ENCODE assay signal across 14 cellular contexts in genomic region chr10:128606041-128606440, GRCh38.
DNase-seq lines count a peak whose midpoint lies in the region; ATAC-seq, FAIRE-seq and TF ChIP-seq lines count a peak whose summit lies in the region.
"Had no signal": no experiment of that assay in that cellular context is flagged by ENCODE, and none has a peak within 500 bp of the region (broad histone marks: within the 10 kb centered on the region; RNA-seq: fewer than 3 reads in every experiment).

No MANE protein-coding gene starts in this region.

- DNase-seq in HepG2 (ENCODE audit: low spot score): no peak
- DNase-seq in right lobe of liver: no peak
- peak; percentile 35 for DNase-seq in SK-N-MC (ENCODE audit: low read depth, low spot score)
- DNase-seq in epithelial cell of esophagus (ENCODE audit: low read depth): peak; percentile 27
- DNase-seq in GM12892 (ENCODE audit: insufficient read length): no peak
- DNase-seq in stimulated activated CD4-positive, alpha-beta T cell treated with anti-CD3 and anti-CD28 coated beads, Interleukin-4, amount 100 ng/mL, for 4 hours: no peak
- DNase-seq: C1 segment of cervical spinal cord; Calu3; CD4-positive, alpha-beta T cell; DMS 273 treated with DMSO at 0.1 percent for 48 hours; H9 had no signal

- H3K4me3 ChIP-seq in HepG2 (replicated peaks in 1 of 3; ENCODE audit: insufficient read depth in 1 of 3, low read depth in 2 of 3, low read length in 3 of 3) (no peak overlapping the region), right lobe of liver (no peak overlapping the region), SK-N-MC (no peak overlapping the region), epithelial cell of esophagus (ENCODE audit: low read length) (no peak overlapping the region)
- H3K4me3 ChIP-seq: GM23338 had no signal

- no peak for TF ChIP-seq EP300 in HepG2 (IDR thresholded peaks at IDR 0.05; ENCODE audit: low read depth in 2 of 2, low read length in 2 of 2)
- TF ChIP-seq EP300 in HepG2 (CRISPR knock-in tag; IDR thresholded peaks at IDR 0.05; ENCODE audit: borderline replicate concordance): no peak

- no peak overlapping the region for H2AFZ ChIP-seq in HepG2 (ENCODE audit: low read length)
- H2AFZ ChIP-seq: GM23338 had no signal

- POLR2A ChIA-PET in HepG2 (lab: Yijun Ruan, JAX): no interaction called here

- H3K9ac ChIP-seq in HepG2 (ENCODE audit: insufficient read depth, low read depth, low read length): no peak overlapping the region
- H3K9ac ChIP-seq in SK-N-MC (ENCODE audit: insufficient read length): no peak overlapping the region

- in situ Hi-C loops in HepG2 (cut with HindIII; ENCODE audit: extremely low pct_ligation_motif_present, low pct_unique_long_range_greater_than_20kb): no loop called here

- H3K27me3 ChIP-seq in HepG2 (ENCODE audit: control insufficient read depth in 1 of 2, insufficient read depth in 2 of 2, low read length in 2 of 2) (no peaks in the 10 kb centered on the region), right lobe of liver (no peaks in the 10 kb centered on the region)

- no peak for TF ChIP-seq RAD21 in HepG2 (CRISPR knock-in tag; IDR thresholded peaks at IDR 0.05)

- ATAC-seq in HepG2 (no peak), right lobe of liver (no peak), GM19035 (IDR thresholded peaks at IDR 0.05; ENCODE audit: unreplicated experiment) (no peak)
- ATAC-seq: GM23338 had no signal

- H3K4me1 ChIP-seq in HepG2 (ENCODE audit: insufficient read depth, low read length) (no peaks in the 10 kb centered on the region), right lobe of liver (no peaks in the 10 kb centered on the region)

- H3K9me3 ChIP-seq in HepG2 (ENCODE audit: low read length): no peaks in the 10 kb centered on the region
- H3K9me3 ChIP-seq in right lobe of liver: no peaks in the 10 kb centered on the region
- H3K9me3 ChIP-seq in SK-N-MC (ENCODE audit: low read depth, low read length): no peaks in the 10 kb centered on the region

- CTCF ChIA-PET in HepG2 (lab: Yijun Ruan, JAX; ENCODE audit: low intra/inter-chr PET ratio, low total read pairs): no interaction called here

- no TSS peak for BruUV-seq in HepG2 (replicated peaks; lab: Mats Ljungman, UMichigan)

- no peak overlapping the region for H3K4me2 ChIP-seq in HepG2 (ENCODE audit: low read depth, low read length)
- H3K4me2 ChIP-seq: GM23338 had no signal

- no peaks in the 10 kb centered on the region for H4K20me1 ChIP-seq in HepG2 (ENCODE audit: insufficient read depth, low read length)

- no peaks in the 10 kb centered on the region for H3K79me2 ChIP-seq in HepG2 (ENCODE audit: insufficient read depth, low read length)

- FAIRE-seq in HepG2 (lab: Jason Lieb, UNC) (no peak), GM12892 (lab: Jason Lieb, UNC) (no peak)
- FAIRE-seq: GM18507 had no signal

- no peaks in the 10 kb centered on the region for H3K36me3 ChIP-seq in HepG2 (replicated peaks in 1 of 2; ENCODE audit: control insufficient read depth in 1 of 2, insufficient read depth in 2 of 2, low read length in 2 of 2)
- no peaks in the 10 kb centered on the region for H3K36me3 ChIP-seq in right lobe of liver
- no peaks in the 10 kb centered on the region for H3K36me3 ChIP-seq in SK-N-MC (ENCODE audit: insufficient read depth, low read length)

- WGBS in HepG2 (ENCODE audit: low lambda C conversion rate): 29% methylated on average over 4 of the region's 4 CpGs
- WGBS in right lobe of liver (ENCODE audit: insufficient coverage, low coverage, low lambda C conversion rate, missing lambda C conversion rate): 49% methylated on average over 4 of the region's 4 CpGs

- TF ChIP-seq CTCF in HepG2 (CRISPR knock-in tag; IDR thresholded peaks at IDR 0.05) (no peak), right lobe of liver (IDR thresholded peaks at IDR 0.05) (no peak), epithelial cell of esophagus (IDR thresholded peaks at IDR 0.05; ENCODE audit: insufficient read depth, low read depth, low read length, missing control alignments) (no peak)

- TF ChIP-seq POLR2A in HepG2 (IDR thresholded peaks at IDR 0.05; ENCODE audit: insufficient read depth in 1 of 2, low read depth in 2 of 2, low read length in 2 of 2): no peak
- no peak for TF ChIP-seq POLR2A in right lobe of liver (IDR thresholded peaks at IDR 0.05)
- TF ChIP-seq POLR2A in GM12892 (IDR thresholded peaks at IDR 0.05; ENCODE audit: low read depth, low read length): no peak

- intact Hi-C loops in HepG2 (cut with micrococcal nuclease; ENCODE audit: unreplicated experiment) (no loop called here), right lobe of liver (cut with DNase I) (no loop called here)

- H3K27ac ChIP-seq in HepG2 (ENCODE audit: extremely low read length, insufficient read depth, low read length) (no peak overlapping the region), right lobe of liver (no peak overlapping the region), SK-N-MC (no peak overlapping the region)

TF ChIP-seq in HepG2, 621 proteins besides CTCF, POLR2A, EP300 and RAD21:
- TF ChIP-seq ZNF607 (CRISPR knock-in tag; IDR thresholded peaks at IDR 0.05; ENCODE audit: borderline replicate concordance) (no peak), CENPT (CRISPR knock-in tag; IDR thresholded peaks at IDR 0.05; ENCODE audit: low read depth) (no peak), ZNF792 (CRISPR knock-in tag; IDR thresholded peaks at IDR 0.05) (no peak), ZNF12 (CRISPR knock-in tag; IDR thresholded peaks at IDR 0.05) (no peak), HOXA7 (CRISPR knock-in tag; IDR thresholded peaks at IDR 0.05) (no peak), CEBPB (IDR thresholded peaks at IDR 0.05; ENCODE audit: borderline replicate concordance, low read depth, low read length) (peak; percentile 41; the same call in 1 of the 2 replicates), PCBP1 (IDR thresholded peaks at IDR 0.05; ENCODE audit: borderline replicate concordance, low read depth, low read length) (no peak), ERF (CRISPR knock-in tag; IDR thresholded peaks at IDR 0.05) (no peak)

Comparison
In these comparisons a context has a peak if more than half of its experiments do, and no peak if none do; other contexts are left out.
1. DNase-seq: peak in SK-N-MC (single experiment) and epithelial cell of esophagus (single experiment); none in HepG2 (single experiment), right lobe of liver (0 of 3), GM12892 (single experiment) and stimulated activated CD4-positive, alpha-beta T cell treated with anti-CD3 and anti-CD28 coated beads, Interleukin-4, amount 100 ng/mL, for 4 hours (0 of 2).